In genomic region chr10:80463868-80464267, GRCh38 we compare ENCODE assay signal across 8 cellular contexts. TPM values are rescaled to one million over a fixed set of nuclear protein-coding genes. Genes with fewer than 3 reads are reported as not detected.
A peak's percentile ranks its signal among the peaks of the same experiment; 100 is the strongest.
DNase-seq lines count a peak whose midpoint lies in the region; ATAC-seq and TF ChIP-seq lines count a peak whose summit lies in the region.

No MANE protein-coding gene starts in this region.

- POLR2A ChIA-PET in RWPE1 (lab: Yijun Ruan, JAX; ENCODE audit: low non-redundant PET): no interaction called here

- H3K9me3 Mint-ChIP-seq in CD14-positive monocyte: peaks cover 0 to 3% (median 0%) of the 10 kb centered on the region in 7 donors
- no peaks in the 10 kb centered on the region for H3K9me3 Mint-ChIP-seq in osteocyte (ENCODE audit: unreplicated experiment)

- peaks cover 99% of the 10 kb centered on the region for H3K4me1 ChIP-seq in effector memory CD4-positive, alpha-beta T cell (ENCODE audit: control insufficient read depth, insufficient read depth, low read length, poor library complexity, severe bottlenecking)

- H3K36me3 ChIP-seq in effector memory CD4-positive, alpha-beta T cell (ENCODE audit: control insufficient read depth, insufficient read depth, low read length): no peaks in the 10 kb centered on the region

- no peaks in the 10 kb centered on the region for H3K9me3 ChIP-seq in effector memory CD4-positive, alpha-beta T cell (ENCODE audit: control insufficient read depth, low read length)

- TF ChIP-seq CTCF in CD14-positive monocyte (IDR thresholded peaks at IDR 0.05) (no peak), RWPE1 (conservative IDR thresholded peaks at IDR 0.05; ENCODE audit: low read depth) (no peak), osteocyte (IDR thresholded peaks at IDR 0.05) (no peak)

- DNase-seq in CD14-positive monocyte (ENCODE audit: low spot score) (peak; percentile 31), RWPE1 (ENCODE audit: low spot score) (no peak), osteocyte (ENCODE audit: extremely low spot score, unreplicated experiment) (no peak), SHP77 (lab: John Stamatoyannopoulos, UW) (no peak), ureter (ENCODE audit: low spot score) (no peak), NCI-H2196 (lab: John Stamatoyannopoulos, UW; ENCODE audit: unreplicated experiment) (no peak)
- no peak for DNase-seq in effector memory CD4-positive, alpha-beta T cell

- peaks cover 22 to 43% of the 10 kb centered on the region in 2 donors for H3K36me3 Mint-ChIP-seq in CD14-positive monocyte
- H3K36me3 Mint-ChIP-seq in osteocyte (ENCODE audit: unreplicated experiment): no peaks in the 10 kb centered on the region

- ATAC-seq in GM21576 (IDR thresholded peaks at IDR 0.05; ENCODE audit: unreplicated experiment): no peak

- no peaks in the 10 kb centered on the region for H3K27me3 ChIP-seq in effector memory CD4-positive, alpha-beta T cell (replicated peaks; ENCODE audit: control insufficient read depth, insufficient read depth, low read length, poor library complexity, severe bottlenecking)

- CTCF ChIA-PET in RWPE1 (lab: Yijun Ruan, JAX): interaction anchor here (1.1 to 1.7 kb wide), 3 partner anchors 19 to 81 kb away, joined by 3 to 7 read pairs (median 5); no protein-coding TSS in a partner anchor

- H3K4me3 Mint-ChIP-seq in CD14-positive monocyte (no peak overlapping the region), osteocyte (ENCODE audit: unreplicated experiment) (no peak overlapping the region)

- H3K4me1 Mint-ChIP-seq in CD14-positive monocyte (peaks cover 99% of the 10 kb centered on the region), osteocyte (ENCODE audit: unreplicated experiment) (peaks cover 87% of the 10 kb centered on the region)

- intact Hi-C loops in CD14-positive monocyte (cut with micrococcal nuclease): loop anchor here in 1 of 2 donors (1.0 kb wide), 1 partner anchor 9 kb away; no protein-coding TSS in a partner anchor

- H3K27me3 Mint-ChIP-seq in CD14-positive monocyte (ENCODE audit: low read depth in 3 of 3) (peaks cover 0 to 2% (median 0%) of the 10 kb centered on the region in 3 donors), osteocyte (ENCODE audit: unreplicated experiment) (no peaks in the 10 kb centered on the region)

- peak overlapping the region; percentile 54 for H3K27ac ChIP-seq in RWPE1
- peak overlapping the region; percentile 84 for H3K27ac ChIP-seq in effector memory CD4-positive, alpha-beta T cell (ENCODE audit: insufficient read depth, low read length, poor library complexity, severe bottlenecking)

- peak overlapping the region in 6 of 7 donors; percentile 75 to 94 (median 86) for H3K27ac Mint-ChIP-seq in CD14-positive monocyte
- peak overlapping the region; percentile 77 for H3K27ac Mint-ChIP-seq in osteocyte (ENCODE audit: unreplicated experiment)

- peak overlapping the region; percentile 20 for H3K4me3 ChIP-seq in effector memory CD4-positive, alpha-beta T cell (ENCODE audit: insufficient read depth, low read depth, low read length, poor library complexity, severe bottlenecking)

RNA-seq across cellular contexts. Expression of gene TSPAN14, which starts 9.8 kb away (rescaled TPM):
- polyA plus RNA-seq in CD14-positive monocyte: 100 to 1,000 TPM; 123 to 160 TPM
- total RNA-seq in osteocyte (50.7 and 51.4 TPM in 2 replicates), ureter (177 TPM)

RNA-seq across cellular contexts. Expression of gene PRXL2A, which starts 55.5 kb away (rescaled TPM):
- 1 to 10 TPM; 3.4 to 4.1 TPM for polyA plus RNA-seq in CD14-positive monocyte
- total RNA-seq in osteocyte (56.8 and 59.2 TPM in 2 replicates), ureter (118 TPM)
